ENCODE assay signal across 1 cellular context in the genomic region with DNA sequence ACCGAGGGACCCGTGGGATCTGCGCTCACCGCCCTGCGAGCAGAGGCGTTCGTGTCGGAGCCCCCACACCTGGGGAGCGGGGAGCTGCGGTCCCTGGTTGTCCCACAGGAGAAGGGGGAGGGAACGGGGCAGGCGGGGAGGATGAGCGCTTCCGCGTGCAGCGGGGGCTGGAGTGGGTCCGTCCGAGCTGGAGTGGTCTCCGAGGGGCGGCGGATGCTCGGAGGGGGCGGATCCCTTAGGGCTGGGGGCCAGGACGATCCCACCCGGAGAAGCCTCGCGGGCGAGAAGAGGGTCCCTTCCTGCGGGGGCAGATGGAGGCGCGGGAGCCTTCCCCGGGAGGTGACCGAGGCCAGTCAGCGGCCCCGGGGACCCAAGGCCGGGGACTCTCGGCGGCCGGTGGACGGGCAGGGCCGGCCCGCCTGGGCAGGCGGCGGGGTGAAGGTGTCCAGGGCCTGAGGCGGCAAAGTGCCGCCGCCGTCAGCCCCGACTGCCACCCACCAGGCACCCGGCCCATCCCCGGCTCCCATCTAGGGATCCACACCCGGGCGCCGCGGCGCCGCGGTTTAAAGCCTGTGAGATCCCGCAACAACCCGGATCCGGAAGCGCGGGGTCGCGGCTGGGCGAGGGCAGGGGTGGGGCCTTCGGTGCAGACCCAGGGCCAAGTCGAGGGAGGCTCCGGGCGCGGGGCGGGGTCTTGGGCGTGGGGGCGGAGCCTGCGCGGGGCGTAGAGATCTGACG.
TF ChIP-seq lines count a peak whose summit lies in the region.

No MANE protein-coding gene starts in this region.

TF ChIP-seq in K562, 482 proteins besides CTCF, POLR2A, EP300 and RAD21 (continued from another document and continues in another):
- TF ChIP-seq, protein P1, sequence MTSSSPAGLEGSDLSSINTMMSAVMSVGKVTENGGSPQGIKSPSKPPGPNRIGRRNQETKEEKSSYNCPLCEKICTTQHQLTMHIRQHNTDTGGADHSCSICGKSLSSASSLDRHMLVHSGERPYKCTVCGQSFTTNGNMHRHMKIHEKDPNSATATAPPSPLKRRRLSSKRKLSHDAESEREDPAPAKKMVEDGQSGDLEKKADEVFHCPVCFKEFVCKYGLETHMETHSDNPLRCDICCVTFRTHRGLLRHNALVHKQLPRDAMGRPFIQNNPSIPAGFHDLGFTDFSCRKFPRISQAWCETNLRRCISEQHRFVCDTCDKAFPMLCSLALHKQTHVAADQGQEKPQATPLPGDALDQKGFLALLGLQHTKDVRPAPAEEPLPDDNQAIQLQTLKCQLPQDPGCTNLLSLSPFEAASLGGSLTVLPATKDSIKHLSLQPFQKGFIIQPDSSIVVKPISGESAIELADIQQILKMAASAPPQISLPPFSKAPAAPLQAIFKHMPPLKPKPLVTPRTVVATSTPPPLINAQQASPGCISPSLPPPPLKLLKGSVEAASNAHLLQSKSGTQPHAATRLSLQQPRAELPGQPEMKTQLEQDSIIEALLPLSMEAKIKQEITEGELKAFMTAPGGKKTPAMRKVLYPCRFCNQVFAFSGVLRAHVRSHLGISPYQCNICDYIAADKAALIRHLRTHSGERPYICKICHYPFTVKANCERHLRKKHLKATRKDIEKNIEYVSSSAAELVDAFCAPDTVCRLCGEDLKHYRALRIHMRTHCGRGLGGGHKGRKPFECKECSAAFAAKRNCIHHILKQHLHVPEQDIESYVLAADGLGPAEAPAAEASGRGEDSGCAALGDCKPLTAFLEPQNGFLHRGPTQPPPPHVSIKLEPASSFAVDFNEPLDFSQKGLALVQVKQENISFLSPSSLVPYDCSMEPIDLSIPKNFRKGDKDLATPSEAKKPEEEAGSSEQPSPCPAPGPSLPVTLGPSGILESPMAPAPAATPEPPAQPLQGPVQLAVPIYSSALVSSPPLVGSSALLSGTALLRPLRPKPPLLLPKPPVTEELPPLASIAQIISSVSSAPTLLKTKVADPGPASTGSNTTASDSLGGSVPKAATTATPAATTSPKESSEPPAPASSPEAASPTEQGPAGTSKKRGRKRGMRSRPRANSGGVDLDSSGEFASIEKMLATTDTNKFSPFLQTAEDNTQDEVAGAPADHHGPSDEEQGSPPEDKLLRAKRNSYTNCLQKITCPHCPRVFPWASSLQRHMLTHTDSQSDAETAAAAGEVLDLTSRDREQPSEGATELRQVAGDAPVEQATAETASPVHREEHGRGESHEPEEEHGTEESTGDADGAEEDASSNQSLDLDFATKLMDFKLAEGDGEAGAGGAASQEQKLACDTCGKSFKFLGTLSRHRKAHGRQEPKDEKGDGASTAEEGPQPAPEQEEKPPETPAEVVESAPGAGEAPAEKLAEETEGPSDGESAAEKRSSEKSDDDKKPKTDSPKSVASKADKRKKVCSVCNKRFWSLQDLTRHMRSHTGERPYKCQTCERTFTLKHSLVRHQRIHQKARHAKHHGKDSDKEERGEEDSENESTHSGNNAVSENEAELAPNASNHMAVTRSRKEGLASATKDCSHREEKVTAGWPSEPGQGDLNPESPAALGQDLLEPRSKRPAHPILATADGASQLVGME (CRISPR knock-in tag; IDR thresholded peaks at IDR 0.05): no peak
- TF ChIP-seq, protein P2, sequence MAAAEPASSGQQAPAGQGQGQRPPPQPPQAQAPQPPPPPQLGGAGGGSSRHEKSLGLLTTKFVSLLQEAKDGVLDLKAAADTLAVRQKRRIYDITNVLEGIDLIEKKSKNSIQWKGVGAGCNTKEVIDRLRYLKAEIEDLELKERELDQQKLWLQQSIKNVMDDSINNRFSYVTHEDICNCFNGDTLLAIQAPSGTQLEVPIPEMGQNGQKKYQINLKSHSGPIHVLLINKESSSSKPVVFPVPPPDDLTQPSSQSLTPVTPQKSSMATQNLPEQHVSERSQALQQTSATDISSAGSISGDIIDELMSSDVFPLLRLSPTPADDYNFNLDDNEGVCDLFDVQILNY (CRISPR knock-in tag; IDR thresholded peaks at IDR 0.05): no peak
- TF ChIP-seq NR2C1 (IDR thresholded peaks at IDR 0.05) (peak; percentile 98), NR2C1 (tag; IDR thresholded peaks at IDR 0.05) (peak; percentile 98), ZNF707 (CRISPR knock-in tag; conservative IDR thresholded peaks at IDR 0.05) (no peak), ATF7 (IDR thresholded peaks at IDR 0.05) (peak; percentile 37; the same call in 1 of the 2 replicates), RBM25 (IDR thresholded peaks at IDR 0.05; ENCODE audit: low read depth, low read length, severe bottlenecking) (no peak), MXI1 (IDR thresholded peaks at IDR 0.05; ENCODE audit: low read depth, low read length) (0 out of 2 replicates have a peak, but pooled peaks have one; percentile 25), IFI16 (CRISPR knock-in tag; IDR thresholded peaks at IDR 0.05) (no peak), KLF1 (tag; IDR thresholded peaks at IDR 0.05) (0 out of 2 replicates have a peak, but pooled peaks have one; percentile 35), MCM2 (IDR thresholded peaks at IDR 0.05; ENCODE audit: low read depth) (no peak), CHD1 (IDR thresholded peaks at IDR 0.05; ENCODE audit: low read length) (peak; percentile 32), CTBP1 (IDR thresholded peaks at IDR 0.05; ENCODE audit: borderline replicate concordance) (0 out of 2 replicates have a peak, but pooled peaks have one; percentile 13), GABPA (tag; conservative IDR thresholded peaks at IDR 0.05; ENCODE audit: low read depth) (peak; percentile 98), THRAP3 (IDR thresholded peaks at IDR 0.05; ENCODE audit: borderline replicate concordance) (no peak), ZNF347 (CRISPR knock-in tag; IDR thresholded peaks at IDR 0.05; ENCODE audit: low read depth) (no peak), ERF (CRISPR knock-in tag; IDR thresholded peaks at IDR 0.05) (peak; percentile 61; the same call in 1 of the 2 replicates), FUS (optimal IDR thresholded peaks at IDR 0.05; ENCODE audit: low read depth, low read length) (no peak), KLF13 (tag; IDR thresholded peaks at IDR 0.05; ENCODE audit: borderline replicate concordance, low read depth) (no peak), NFIX (CRISPR knock-in tag; IDR thresholded peaks at IDR 0.05; ENCODE audit: low read depth) (no peak), CXXC5 (CRISPR knock-in tag; IDR thresholded peaks at IDR 0.05) (peak; percentile 78), RBFOX2 (IDR thresholded peaks at IDR 0.05; ENCODE audit: low read depth, low read length) (peak; percentile 89), PHF20 (IDR thresholded peaks at IDR 0.05; ENCODE audit: partially characterized antibody) (peak; percentile 86), ARNT (IDR thresholded peaks at IDR 0.05) (no peak), YY1 (IDR thresholded peaks at IDR 0.05; ENCODE audit: borderline replicate concordance in 1 of 3, control insufficient read depth in 1 of 3, extremely low read depth in 1 of 3, insufficient read depth in 3 of 3, insufficient read length in 1 of 3, insufficient replicate concordance in 2 of 3, low read depth in 1 of 3, low read length in 2 of 3) (peak in 1 of 3 experiments; percentile 61)
- TF ChIP-seq, protein P3, sequence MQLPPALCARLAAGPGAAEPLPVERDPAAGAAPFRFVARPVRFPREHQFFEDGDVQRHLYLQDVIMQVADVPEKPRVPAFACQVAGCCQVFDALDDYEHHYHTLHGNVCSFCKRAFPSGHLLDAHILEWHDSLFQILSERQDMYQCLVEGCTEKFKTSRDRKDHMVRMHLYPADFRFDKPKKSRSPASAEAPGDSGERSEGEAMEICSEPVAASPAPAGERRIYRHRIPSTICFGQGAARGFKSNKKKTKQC (CRISPR knock-in tag; IDR thresholded peaks at IDR 0.05): peak; percentile 24; the same call in 1 of the 2 replicates
- TF ChIP-seq, protein P4, sequence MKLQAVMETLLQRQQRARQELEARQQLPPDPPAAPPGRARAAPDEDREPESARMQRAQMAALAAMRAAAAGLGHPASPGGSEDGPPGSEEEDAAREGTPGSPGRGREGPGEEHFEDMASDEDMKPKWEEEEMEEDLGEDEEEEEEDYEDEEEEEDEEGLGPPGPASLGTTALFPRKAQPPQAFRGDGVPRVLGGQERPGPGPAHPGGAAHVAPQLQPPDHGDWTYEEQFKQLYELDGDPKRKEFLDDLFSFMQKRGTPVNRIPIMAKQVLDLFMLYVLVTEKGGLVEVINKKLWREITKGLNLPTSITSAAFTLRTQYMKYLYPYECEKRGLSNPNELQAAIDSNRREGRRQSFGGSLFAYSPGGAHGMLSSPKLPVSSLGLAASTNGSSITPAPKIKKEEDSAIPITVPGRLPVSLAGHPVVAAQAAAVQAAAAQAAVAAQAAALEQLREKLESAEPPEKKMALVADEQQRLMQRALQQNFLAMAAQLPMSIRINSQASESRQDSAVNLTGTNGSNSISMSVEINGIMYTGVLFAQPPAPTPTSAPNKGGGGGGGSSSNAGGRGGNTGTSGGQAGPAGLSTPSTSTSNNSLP (IDR thresholded peaks at IDR 0.05; ENCODE audit: borderline replicate concordance, low read depth, low read length): no peak
- TF ChIP-seq, protein P5, sequence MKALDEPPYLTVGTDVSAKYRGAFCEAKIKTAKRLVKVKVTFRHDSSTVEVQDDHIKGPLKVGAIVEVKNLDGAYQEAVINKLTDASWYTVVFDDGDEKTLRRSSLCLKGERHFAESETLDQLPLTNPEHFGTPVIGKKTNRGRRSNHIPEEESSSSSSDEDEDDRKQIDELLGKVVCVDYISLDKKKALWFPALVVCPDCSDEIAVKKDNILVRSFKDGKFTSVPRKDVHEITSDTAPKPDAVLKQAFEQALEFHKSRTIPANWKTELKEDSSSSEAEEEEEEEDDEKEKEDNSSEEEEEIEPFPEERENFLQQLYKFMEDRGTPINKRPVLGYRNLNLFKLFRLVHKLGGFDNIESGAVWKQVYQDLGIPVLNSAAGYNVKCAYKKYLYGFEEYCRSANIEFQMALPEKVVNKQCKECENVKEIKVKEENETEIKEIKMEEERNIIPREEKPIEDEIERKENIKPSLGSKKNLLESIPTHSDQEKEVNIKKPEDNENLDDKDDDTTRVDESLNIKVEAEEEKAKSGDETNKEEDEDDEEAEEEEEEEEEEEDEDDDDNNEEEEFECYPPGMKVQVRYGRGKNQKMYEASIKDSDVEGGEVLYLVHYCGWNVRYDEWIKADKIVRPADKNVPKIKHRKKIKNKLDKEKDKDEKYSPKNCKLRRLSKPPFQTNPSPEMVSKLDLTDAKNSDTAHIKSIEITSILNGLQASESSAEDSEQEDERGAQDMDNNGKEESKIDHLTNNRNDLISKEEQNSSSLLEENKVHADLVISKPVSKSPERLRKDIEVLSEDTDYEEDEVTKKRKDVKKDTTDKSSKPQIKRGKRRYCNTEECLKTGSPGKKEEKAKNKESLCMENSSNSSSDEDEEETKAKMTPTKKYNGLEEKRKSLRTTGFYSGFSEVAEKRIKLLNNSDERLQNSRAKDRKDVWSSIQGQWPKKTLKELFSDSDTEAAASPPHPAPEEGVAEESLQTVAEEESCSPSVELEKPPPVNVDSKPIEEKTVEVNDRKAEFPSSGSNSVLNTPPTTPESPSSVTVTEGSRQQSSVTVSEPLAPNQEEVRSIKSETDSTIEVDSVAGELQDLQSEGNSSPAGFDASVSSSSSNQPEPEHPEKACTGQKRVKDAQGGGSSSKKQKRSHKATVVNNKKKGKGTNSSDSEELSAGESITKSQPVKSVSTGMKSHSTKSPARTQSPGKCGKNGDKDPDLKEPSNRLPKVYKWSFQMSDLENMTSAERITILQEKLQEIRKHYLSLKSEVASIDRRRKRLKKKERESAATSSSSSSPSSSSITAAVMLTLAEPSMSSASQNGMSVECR (CRISPR knock-in tag; IDR thresholded peaks at IDR 0.05): peak; percentile 37; the same call in 1 of the 2 replicates
- TF ChIP-seq, protein P6, sequence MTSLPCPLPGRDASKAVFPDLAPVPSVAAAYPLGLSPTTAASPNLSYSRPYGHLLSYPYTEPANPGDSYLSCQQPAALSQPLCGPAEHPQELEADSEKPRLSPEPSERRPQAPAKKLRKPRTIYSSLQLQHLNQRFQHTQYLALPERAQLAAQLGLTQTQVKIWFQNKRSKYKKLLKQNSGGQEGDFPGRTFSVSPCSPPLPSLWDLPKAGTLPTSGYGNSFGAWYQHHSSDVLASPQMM (CRISPR knock-in tag; IDR thresholded peaks at IDR 0.05): no peak
- TF ChIP-seq, protein P7, sequence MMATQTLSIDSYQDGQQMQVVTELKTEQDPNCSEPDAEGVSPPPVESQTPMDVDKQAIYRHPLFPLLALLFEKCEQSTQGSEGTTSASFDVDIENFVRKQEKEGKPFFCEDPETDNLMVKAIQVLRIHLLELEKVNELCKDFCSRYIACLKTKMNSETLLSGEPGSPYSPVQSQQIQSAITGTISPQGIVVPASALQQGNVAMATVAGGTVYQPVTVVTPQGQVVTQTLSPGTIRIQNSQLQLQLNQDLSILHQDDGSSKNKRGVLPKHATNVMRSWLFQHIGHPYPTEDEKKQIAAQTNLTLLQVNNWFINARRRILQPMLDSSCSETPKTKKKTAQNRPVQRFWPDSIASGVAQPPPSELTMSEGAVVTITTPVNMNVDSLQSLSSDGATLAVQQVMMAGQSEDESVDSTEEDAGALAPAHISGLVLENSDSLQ (IDR thresholded peaks at IDR 0.05): peak; percentile 8; the same call in 1 of the 2 replicates
- TF ChIP-seq, protein P8, sequence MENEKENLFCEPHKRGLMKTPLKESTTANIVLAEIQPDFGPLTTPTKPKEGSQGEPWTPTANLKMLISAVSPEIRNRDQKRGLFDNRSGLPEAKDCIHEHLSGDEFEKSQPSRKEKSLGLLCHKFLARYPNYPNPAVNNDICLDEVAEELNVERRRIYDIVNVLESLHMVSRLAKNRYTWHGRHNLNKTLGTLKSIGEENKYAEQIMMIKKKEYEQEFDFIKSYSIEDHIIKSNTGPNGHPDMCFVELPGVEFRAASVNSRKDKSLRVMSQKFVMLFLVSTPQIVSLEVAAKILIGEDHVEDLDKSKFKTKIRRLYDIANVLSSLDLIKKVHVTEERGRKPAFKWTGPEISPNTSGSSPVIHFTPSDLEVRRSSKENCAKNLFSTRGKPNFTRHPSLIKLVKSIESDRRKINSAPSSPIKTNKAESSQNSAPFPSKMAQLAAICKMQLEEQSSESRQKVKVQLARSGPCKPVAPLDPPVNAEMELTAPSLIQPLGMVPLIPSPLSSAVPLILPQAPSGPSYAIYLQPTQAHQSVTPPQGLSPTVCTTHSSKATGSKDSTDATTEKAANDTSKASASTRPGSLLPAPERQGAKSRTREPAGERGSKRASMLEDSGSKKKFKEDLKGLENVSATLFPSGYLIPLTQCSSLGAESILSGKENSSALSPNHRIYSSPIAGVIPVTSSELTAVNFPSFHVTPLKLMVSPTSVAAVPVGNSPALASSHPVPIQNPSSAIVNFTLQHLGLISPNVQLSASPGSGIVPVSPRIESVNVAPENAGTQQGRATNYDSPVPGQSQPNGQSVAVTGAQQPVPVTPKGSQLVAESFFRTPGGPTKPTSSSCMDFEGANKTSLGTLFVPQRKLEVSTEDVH (IDR thresholded peaks at IDR 0.05; ENCODE audit: low read depth, partially characterized antibody): no peak
- TF ChIP-seq, protein P9, sequence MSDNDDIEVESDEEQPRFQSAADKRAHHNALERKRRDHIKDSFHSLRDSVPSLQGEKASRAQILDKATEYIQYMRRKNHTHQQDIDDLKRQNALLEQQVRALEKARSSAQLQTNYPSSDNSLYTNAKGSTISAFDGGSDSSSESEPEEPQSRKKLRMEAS (CRISPR knock-in tag; IDR thresholded peaks at IDR 0.05): no peak
